ENCODE assay signal across 8 cellular contexts in the genomic region with DNA sequence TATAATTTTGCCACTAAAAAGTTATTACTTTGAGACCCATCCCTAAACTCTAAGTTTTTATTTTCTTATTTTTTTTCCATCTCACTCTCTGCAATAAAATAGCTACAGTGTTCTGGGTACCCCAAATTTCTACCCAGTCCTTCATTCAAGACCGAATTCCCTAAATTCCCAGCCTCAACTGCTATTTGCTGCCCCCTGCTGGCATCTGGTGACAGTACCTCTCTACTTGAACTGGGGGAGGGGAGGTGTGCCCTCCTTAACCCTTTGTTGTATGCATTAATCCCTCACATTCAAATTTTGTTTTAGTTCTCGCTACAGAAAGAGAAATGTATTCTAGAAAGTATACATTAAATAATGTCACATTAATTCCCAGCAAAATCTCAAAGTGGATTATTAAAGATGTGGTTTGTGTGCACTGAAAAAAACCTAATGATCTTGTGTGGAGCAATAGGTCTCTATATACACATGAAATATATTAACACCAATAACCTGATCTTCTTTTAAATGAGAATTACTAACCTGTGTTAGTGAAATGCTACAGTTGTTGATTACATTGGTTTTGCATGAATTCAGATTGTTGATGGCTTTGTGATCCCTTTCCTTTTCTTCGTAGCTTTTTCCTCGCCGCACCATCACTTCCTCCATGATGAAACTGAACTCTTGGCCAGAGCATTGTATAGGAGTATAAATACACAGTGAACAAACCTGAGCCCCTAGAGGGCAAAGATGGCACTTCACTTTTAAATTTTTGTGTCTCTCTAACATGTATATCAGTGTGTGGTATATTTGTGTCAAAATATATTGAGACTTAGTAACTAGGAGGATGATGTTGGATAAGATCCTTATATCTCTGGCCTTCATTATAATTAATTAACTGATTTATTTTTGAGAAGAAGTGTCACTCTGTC.
A peak's percentile ranks its signal among the peaks of the same experiment; 100 is the strongest.
DNase-seq lines count a peak whose midpoint lies in the region; ATAC-seq, FAIRE-seq and TF ChIP-seq lines count a peak whose summit lies in the region.

No MANE protein-coding gene starts in this region.

- H3K4me1 ChIP-seq in K562 (replicated peaks in 1 of 2; ENCODE audit: control insufficient read depth in 2 of 2, insufficient read depth in 2 of 2, low read length in 2 of 2): no peaks in the 10 kb centered on the region

- peak; percentile 46 to 63 for TF ChIP-seq RAD21 in K562 (CRISPR knock-in tag; conservative IDR thresholded peaks at IDR 0.05 in 1 of 2, IDR thresholded peaks at IDR 0.05 in 1 of 2)

- no peak for TF ChIP-seq EP300 in K562 (IDR thresholded peaks at IDR 0.05; ENCODE audit: low read length)

- ATAC-seq in activated T-cell treated with anti-CD3 and anti-CD28 coated beads, Interleukin-2, amount 50 U/mL, for 4 hours: no peak
- ATAC-seq in K562: peak; percentile 72

- no peak overlapping the region for H3K4me3 Mint-ChIP-seq in activated T-cell treated with anti-CD3 and anti-CD28 coated beads, Interleukin-2, amount 50 U/mL, for 4 hours

- no peaks in the 10 kb centered on the region for H3K36me3 Mint-ChIP-seq in activated T-cell treated with anti-CD3 and anti-CD28 coated beads, Interleukin-2, amount 50 U/mL, for 4 hours (ENCODE audit: insufficient read depth)

- TF ChIP-seq POLR2A in K562 (conservative IDR thresholded peaks at IDR 0.05): no peak

- WGBS in K562 (ENCODE audit: insufficient coverage, low coverage, missing lambda C conversion rate): 44% methylated on average over 5 of the region's 5 CpGs

- no peak overlapping the region for H3K9ac ChIP-seq in K562 (ENCODE audit: insufficient read depth in 1 of 2, low read depth in 2 of 2, low read length in 2 of 2)

- peak; percentile 38 to 47 for DNase-seq in activated T-cell treated with anti-CD3 and anti-CD28 coated beads, Interleukin-2, amount 50 U/mL, for 48 hours
- no peak for DNase-seq in activated T-cell treated with anti-CD3 and anti-CD28 coated beads, Interleukin-2, amount 50 U/mL, for 4 hours
- DNase-seq in HCEC 1CT (peak; percentile 31), NCI-H2171 (lab: John Stamatoyannopoulos, UW) (peak; percentile 10), K562 (ENCODE audit: extremely low read depth in 1 of 4, low spot score in 3 of 4) (peak; percentile 40 to 75 (median 60)), islet precursor cell (peak; percentile 64), superior temporal gyrus (ENCODE audit: extremely low spot score) (peak; percentile 79)
- no peak for DNase-seq in effector CD4-positive, alpha-beta T cell

- BruUV-seq in K562 (replicated peaks; lab: Mats Ljungman, UMichigan): no TSS peak

- intact Hi-C loops in K562 (cut with micrococcal nuclease): loop anchor here (5.0 kb wide), 1 partner anchor 1001 kb away; no protein-coding TSS in a partner anchor

- no peaks in the 10 kb centered on the region for H3K9me3 Mint-ChIP-seq in activated T-cell treated with anti-CD3 and anti-CD28 coated beads, Interleukin-2, amount 50 U/mL, for 4 hours

- H3K4me3 ChIP-seq in K562: no peak overlapping the region

- peak; percentile 54 to 64 (median 60) for TF ChIP-seq CTCF in K562 (IDR thresholded peaks at IDR 0.05 in 2 of 3, conservative IDR thresholded peaks at IDR 0.05 in 1 of 3; ENCODE audit: insufficient read depth in 2 of 3, low read depth in 1 of 3, low read length in 3 of 3)

- CTCF ChIA-PET in K562 (lab: Yijun Ruan, JAX; ENCODE audit: low intra/inter-chr PET ratio): interaction anchor here (1.1 kb wide), 1 partner anchor 1003 kb away, joined by 4 read pairs; no protein-coding TSS in a partner anchor

- in situ Hi-C loops in K562 (cut with MboI): no loop called here

- FAIRE-seq in K562 (lab: Jason Lieb, UNC): no peak

- H3K9me3 ChIP-seq in K562 (replicated peaks; ENCODE audit: control insufficient read depth, insufficient read depth, low read depth, low read length): no peaks in the 10 kb centered on the region

- H3K79me2 ChIP-seq in K562 (ENCODE audit: control insufficient read depth, insufficient read depth, low read length): no peaks in the 10 kb centered on the region

- H3K4me1 Mint-ChIP-seq in activated T-cell treated with anti-CD3 and anti-CD28 coated beads, Interleukin-2, amount 50 U/mL, for 4 hours (ENCODE audit: low read depth): no peaks in the 10 kb centered on the region

- H3K4me2 ChIP-seq in K562 (ENCODE audit: insufficient read depth, low read length): no peak overlapping the region

- no peaks in the 10 kb centered on the region for H3K36me3 ChIP-seq in K562 (ENCODE audit: control insufficient read depth, insufficient read depth, low read length)

- H3K27me3 ChIP-seq in K562 (ENCODE audit: control insufficient read depth in 2 of 2, insufficient read depth in 2 of 2, low read length in 2 of 2): no peaks in the 10 kb centered on the region

- H3K27me3 Mint-ChIP-seq in activated T-cell treated with anti-CD3 and anti-CD28 coated beads, Interleukin-2, amount 50 U/mL, for 4 hours (ENCODE audit: low read depth): no peaks in the 10 kb centered on the region

- no peak overlapping the region for H2AFZ ChIP-seq in K562 (ENCODE audit: low read depth, low read length)

- H3K27ac ChIP-seq in K562 (ENCODE audit: extremely low read depth, low read depth, low read length): no peak overlapping the region

- POLR2A ChIA-PET in K562 (lab: Yijun Ruan, JAX): no interaction called here

- no peaks in the 10 kb centered on the region for H4K20me1 ChIP-seq in K562 (replicated peaks; ENCODE audit: control insufficient read depth, insufficient read depth, low read length)

- no peaks in the 10 kb centered on the region for H3K9me1 ChIP-seq in K562 (ENCODE audit: control insufficient read depth, insufficient read depth, low read length)

TF ChIP-seq in K562, 482 proteins besides CTCF, POLR2A, EP300 and RAD21 (continues in another document):
- no peak for TF ChIP-seq SAFB (IDR thresholded peaks at IDR 0.05; ENCODE audit: borderline replicate concordance, low read depth, low read length)
- TF ChIP-seq THRB (CRISPR knock-in tag; conservative IDR thresholded peaks at IDR 0.05): no peak
- TF ChIP-seq KLF16 (IDR thresholded peaks at IDR 0.05): 0 out of 2 replicates have a peak, but pooled peaks have one; percentile 16
- TF ChIP-seq SRSF9 (IDR thresholded peaks at IDR 0.05; ENCODE audit: borderline replicate concordance, low read depth, low read length): no peak
- TF ChIP-seq MBD2 (IDR thresholded peaks at IDR 0.05; ENCODE audit: borderline replicate concordance, low read depth): no peak
- TF ChIP-seq DEAF1 (CRISPR knock-in tag; IDR thresholded peaks at IDR 0.05): 0 out of 2 replicates have a peak, but pooled peaks have one; percentile 13
- TF ChIP-seq, protein P1, sequence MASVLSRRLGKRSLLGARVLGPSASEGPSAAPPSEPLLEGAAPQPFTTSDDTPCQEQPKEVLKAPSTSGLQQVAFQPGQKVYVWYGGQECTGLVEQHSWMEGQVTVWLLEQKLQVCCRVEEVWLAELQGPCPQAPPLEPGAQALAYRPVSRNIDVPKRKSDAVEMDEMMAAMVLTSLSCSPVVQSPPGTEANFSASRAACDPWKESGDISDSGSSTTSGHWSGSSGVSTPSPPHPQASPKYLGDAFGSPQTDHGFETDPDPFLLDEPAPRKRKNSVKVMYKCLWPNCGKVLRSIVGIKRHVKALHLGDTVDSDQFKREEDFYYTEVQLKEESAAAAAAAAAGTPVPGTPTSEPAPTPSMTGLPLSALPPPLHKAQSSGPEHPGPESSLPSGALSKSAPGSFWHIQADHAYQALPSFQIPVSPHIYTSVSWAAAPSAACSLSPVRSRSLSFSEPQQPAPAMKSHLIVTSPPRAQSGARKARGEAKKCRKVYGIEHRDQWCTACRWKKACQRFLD (CRISPR knock-in tag; IDR thresholded peaks at IDR 0.05): no peak
- TF ChIP-seq ETV6 (IDR thresholded peaks at IDR 0.05; ENCODE audit: borderline replicate concordance in 1 of 2, low read depth in 2 of 2, low read length in 1 of 2): no peak
- no peak for TF ChIP-seq ETV6 (CRISPR knock-in tag; IDR thresholded peaks at IDR 0.05; ENCODE audit: borderline replicate concordance)
- TF ChIP-seq KAT8 (IDR thresholded peaks at IDR 0.05; ENCODE audit: low read depth): no peak
- TF ChIP-seq ZKSCAN1 (IDR thresholded peaks at IDR 0.05; ENCODE audit: low read depth, low read length): no peak
- peak; percentile 45; the same call in 1 of the 2 replicates for TF ChIP-seq SMC3 (conservative IDR thresholded peaks at IDR 0.05; ENCODE audit: insufficient read depth, low read depth, low read length)
- no peak for TF ChIP-seq RFX5 (IDR thresholded peaks at IDR 0.05; ENCODE audit: low read depth, low read length)
- no peak for TF ChIP-seq ZFX (CRISPR knock-in tag; IDR thresholded peaks at IDR 0.05)

Comparison
In these comparisons a context has a peak if more than half of its experiments do, and no peak if none do; other contexts are left out.
1. DNase-seq: peak in activated T-cell treated with anti-CD3 and anti-CD28 coated beads, Interleukin-2, amount 50 U/mL, for 48 hours (2 of 2), HCEC 1CT (single experiment), NCI-H2171 (single experiment), K562 (4 of 4), islet precursor cell (single experiment) and superior temporal gyrus (single experiment); none in activated T-cell treated with anti-CD3 and anti-CD28 coated beads, Interleukin-2, amount 50 U/mL, for 4 hours (single experiment) and effector CD4-positive, alpha-beta T cell (single experiment).